In the genomic region with DNA sequence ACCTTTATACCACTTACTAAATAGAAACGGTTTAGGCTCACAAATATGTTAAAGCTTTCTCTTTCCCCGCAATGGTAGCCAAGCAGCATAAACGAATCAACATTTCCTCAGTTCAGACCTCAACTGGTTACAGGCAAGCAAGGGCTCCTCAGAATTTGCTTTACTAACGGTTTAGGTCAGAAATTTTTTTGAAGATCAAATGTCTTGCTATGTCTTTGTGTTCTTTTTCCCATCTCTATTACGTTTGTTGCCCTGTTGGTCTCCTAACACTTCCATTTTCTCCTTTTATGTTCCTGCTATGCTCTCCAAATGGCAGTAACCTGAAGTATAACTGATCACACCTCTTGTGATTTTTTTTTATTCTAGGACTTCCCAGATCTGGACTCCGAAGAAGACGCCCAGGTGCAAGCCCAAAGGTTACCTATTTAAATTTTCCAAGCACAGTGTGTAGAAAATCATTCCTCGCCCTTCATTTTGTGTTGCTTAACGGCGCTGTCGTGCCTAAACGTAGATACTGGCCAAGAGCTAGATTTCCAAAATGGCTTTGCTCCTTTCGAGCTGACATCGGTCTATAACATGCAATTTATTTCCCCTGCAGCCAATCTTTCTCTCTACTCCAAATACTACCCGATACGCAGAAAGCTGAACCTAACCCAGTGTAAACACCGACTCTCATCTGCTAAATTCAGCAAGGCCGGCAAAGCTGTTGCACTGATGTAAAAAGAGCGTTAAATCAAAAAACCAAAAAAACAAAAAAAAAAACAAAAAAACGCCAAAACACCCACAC, we compare ENCODE assay signal across 8 cellular contexts. TPM values are rescaled to one million over a fixed set of nuclear protein-coding genes. Genes with fewer than 3 reads are reported as not detected.
A peak's percentile ranks its signal among the peaks of the same experiment; 100 is the strongest.
DNase-seq lines count a peak whose midpoint lies in the region; ATAC-seq and TF ChIP-seq lines count a peak whose summit lies in the region.

No MANE protein-coding gene starts in this region.

- H3K36me3 ChIP-seq in esophagus squamous epithelium = peaks cover 0 to 4% (median 0%) of the 10 kb centered on the region in 3 donors
- no peaks in the 10 kb centered on the region for H3K36me3 ChIP-seq in vagina

- H3K27me3 ChIP-seq in esophagus squamous epithelium = no peaks in the 10 kb centered on the region
- H3K27me3 ChIP-seq in vagina = no peaks in the 10 kb centered on the region

- peak overlapping the region; percentile 90 to 99 (median 98) for H3K27ac ChIP-seq in esophagus squamous epithelium
- peak overlapping the region; percentile 72 for H3K27ac ChIP-seq in vagina

- H3K9me3 ChIP-seq in esophagus squamous epithelium = no peaks in the 10 kb centered on the region
- H3K9me3 ChIP-seq in vagina = no peaks in the 10 kb centered on the region

- WGBS in esophagus squamous epithelium, 2 donors = 0% methylated on average over 18 to 20 of the region's 20 CpGs

- peaks cover 0 to 52% (median 11%) of the 10 kb centered on the region in 3 donors for H3K4me1 ChIP-seq in esophagus squamous epithelium
- H3K4me1 ChIP-seq in vagina = peaks cover 45% of the 10 kb centered on the region

- H3K4me3 ChIP-seq in AG04449 (ENCODE audit: low read depth, low read length) = peak overlapping the region; percentile 70
- H3K4me3 ChIP-seq in esophagus squamous epithelium = peak overlapping the region; percentile 82 to 92 (median 90)
- peak overlapping the region; percentile 62 to 88 for H3K4me3 ChIP-seq in vagina

- no peak for DNase-seq in AG04449 (ENCODE audit: low read depth, low spot score)
- DNase-seq in NCI-H2171 (lab: John Stamatoyannopoulos, UW) = peak; percentile 79
- DNase-seq in activated CD4-positive, alpha-beta T cell treated with anti-CD3 and anti-CD28 coated beads, Interleukin-2, amount 50 U/mL, for 48 hours = peak; percentile 40 to 52
- DNase-seq in esophagus squamous epithelium (lab: John Stamatoyannopoulos, UW) = no peak
- no peak for DNase-seq in vagina (ENCODE audit: extremely low spot score in 2 of 2)

- ATAC-seq in GM18508 (IDR thresholded peaks at IDR 0.05; ENCODE audit: insufficient read depth, unreplicated experiment) (peak; percentile 4), HG03108 (IDR thresholded peaks at IDR 0.05; ENCODE audit: unreplicated experiment) (peak; percentile 7)

- CTCF ChIA-PET in AG04449 (lab: Yijun Ruan, JAX) = interaction anchor here (1.2 to 3.8 kb wide), 4 partner anchors 10 to 92 kb away, joined by 4 to 18 read pairs (median 8); no protein-coding TSS in a partner anchor

- peak overlapping the region; percentile 99 to 100 (median 100) for H3K27ac Mint-ChIP-seq in nephron

- POLR2A ChIA-PET in AG04449 (lab: Yijun Ruan, JAX) = interaction anchor here (1.2 to 2.5 kb wide), 3 partner anchors 15 to 42 kb away, joined by 3 to 6 read pairs (median 4); partner anchors contain the start of gene MCM9

- H3K4me3 Mint-ChIP-seq in nephron = peak overlapping the region; percentile 95 to 98 (median 96)

- intact Hi-C loops in esophagus squamous epithelium (cut with DNase I) = no loop called here
- intact Hi-C loops in vagina (cut with DNase I) = no loop called here

- peaks cover 39% of the 10 kb centered on the region for H3K4me1 Mint-ChIP-seq in nephron

- no peaks in the 10 kb centered on the region for H3K27me3 Mint-ChIP-seq in nephron (ENCODE audit: low read depth)

- no peak for TF ChIP-seq POLR2A in esophagus squamous epithelium (IDR thresholded peaks at IDR 0.05)
- TF ChIP-seq POLR2A in vagina (IDR thresholded peaks at IDR 0.05) = no peak

- TF ChIP-seq CTCF in AG04449 (IDR thresholded peaks at IDR 0.05; ENCODE audit: insufficient read depth, low read length, missing control alignments) (no peak), esophagus squamous epithelium (IDR thresholded peaks at IDR 0.05) (no peak), nephron (IDR thresholded peaks at IDR 0.05; ENCODE audit: unreplicated experiment in 3 of 3) (no peak), vagina (IDR thresholded peaks at IDR 0.05) (no peak)

- H3K9me3 Mint-ChIP-seq in nephron = no peaks in the 10 kb centered on the region

- peaks cover 6% of the 10 kb centered on the region for H3K36me3 Mint-ChIP-seq in nephron (ENCODE audit: low read depth)

RNA-seq across cellular contexts. Expression of gene ASF1A, which starts 0.7 kb away (rescaled TPM):
- total RNA-seq in esophagus squamous epithelium (10 to 100 TPM; 10.0 to 16.5 (median 11.9) TPM), vagina (7.9 TPM)

RNA-seq across cellular contexts. Expression of gene MCM9, which starts 41.7 kb away (rescaled TPM):
- total RNA-seq in esophagus squamous epithelium (10 to 100 TPM; 11.1 to 22.3 (median 15.1) TPM), vagina (25.8 TPM)

Comparison
In these comparisons a context has a peak if more than half of its experiments do, and no peak if none do; other contexts are left out.
1. DNase-seq: peak in NCI-H2171 (single experiment) and activated CD4-positive, alpha-beta T cell treated with anti-CD3 and anti-CD28 coated beads, Interleukin-2, amount 50 U/mL, for 48 hours (2 of 2); none in AG04449 (single experiment), esophagus squamous epithelium (single experiment) and vagina (0 of 2).
2. Peak in every context shown above with its lines, with median percentiles within 50 percentile points of each other: H3K4me3 ChIP-seq.